In genomic region chr21:32256873-32257620, GRCh38 we compare ENCODE assay signal across 9 cellular contexts. TPM values are rescaled to one million over a fixed set of nuclear protein-coding genes. Genes with fewer than 3 reads are reported as not detected.
DNase-seq lines count a peak whose midpoint lies in the region; ATAC-seq and TF ChIP-seq lines count a peak whose summit lies in the region.
"Had no signal": no experiment of that assay in that cellular context is flagged by ENCODE, and none has a peak within 500 bp of the region (broad histone marks: within the 10 kb centered on the region; RNA-seq: fewer than 3 reads in every experiment).

No MANE protein-coding gene starts in this region.

- H3K9me3 ChIP-seq in SJSA1 (replicated peaks) (no peaks in the 10 kb centered on the region), cardiac muscle cell (ENCODE audit: low read depth) (no peaks in the 10 kb centered on the region)

- H3K4me1 ChIP-seq in SJSA1 (replicated peaks) (peaks cover 5% of the 10 kb centered on the region; the same call in 1 of the 2 replicates), cardiac muscle cell (ENCODE audit: low read depth) (peaks cover 5% of the 10 kb centered on the region)

- H3K36me3 ChIP-seq in SJSA1 = no peaks in the 10 kb centered on the region
- H3K36me3 ChIP-seq in cardiac muscle cell = no peaks in the 10 kb centered on the region

- DNase-seq in HK-2 (ENCODE audit: unreplicated experiment) (peak; percentile 34), SJSA1 (ENCODE audit: low read depth in 1 of 2, low spot score in 2 of 2) (peak; percentile 46 to 63), cardiac muscle cell (ENCODE audit: low read depth in 1 of 2, low spot score in 1 of 2) (peak; percentile 21 to 96), retinal pigment epithelial cell (ENCODE audit: low read depth) (peak; percentile 69)
- DNase-seq in stimulated activated naive CD4-positive, alpha-beta T cell treated with Interleukin-2 at 50 U/mL for 16 hours (lab: John Stamatoyannopoulos, UW) = no peak

- no peak for TF ChIP-seq CTCF in cardiac muscle cell (IDR thresholded peaks at IDR 0.05; ENCODE audit: low read depth, low read length)
- no peak for TF ChIP-seq CTCF in retinal pigment epithelial cell (conservative IDR thresholded peaks at IDR 0.05; ENCODE audit: low read depth, low read length)

- H3K27me3 ChIP-seq in SJSA1 (replicated peaks) (no peaks in the 10 kb centered on the region), cardiac muscle cell (no peaks in the 10 kb centered on the region)

- H3K4me3 ChIP-seq in SJSA1 (no peak overlapping the region), cardiac muscle cell (no peak overlapping the region), retinal pigment epithelial cell (ENCODE audit: low read length) (no peak overlapping the region)

- no peak overlapping the region for H3K27ac ChIP-seq in SJSA1
- H3K27ac ChIP-seq in cardiac muscle cell = no peak overlapping the region
- H3K27ac ChIP-seq: epithelial cell of prostate had no signal

- no peak for ATAC-seq in GM18867 (IDR thresholded peaks at IDR 0.05; ENCODE audit: unreplicated experiment)
- ATAC-seq in GM21515 (IDR thresholded peaks at IDR 0.05; ENCODE audit: unreplicated experiment) = no peak
- no peak for ATAC-seq in HG03342 (IDR thresholded peaks at IDR 0.05; ENCODE audit: unreplicated experiment)

RNA-seq across cellular contexts. Expression of gene MIS18A, which starts 21.8 kb away (rescaled TPM):
- 39.7 and 41.6 TPM in 2 replicates for total RNA-seq in SJSA1 (2014; rRNA removed; shearing (Covaris generic))
- 6.8 and 15.1 TPM in 2 replicates for total RNA-seq in cardiac muscle cell
- polyA plus RNA-seq in cardiac muscle cell = 17.8 and 27.9 TPM in 2 replicates

RNA-seq across cellular contexts. Expression of gene MRAP, which starts 41.6 kb away (rescaled TPM):
- total RNA-seq in SJSA1 (2014; rRNA removed; shearing (Covaris generic)) = not detected in 2 replicates
- total RNA-seq in cardiac muscle cell = not detected in 2 replicates
- polyA plus RNA-seq in cardiac muscle cell = not detected in 2 replicates
